Comparison of ENCODE assay signal across 22 cellular contexts in the genomic region with DNA sequence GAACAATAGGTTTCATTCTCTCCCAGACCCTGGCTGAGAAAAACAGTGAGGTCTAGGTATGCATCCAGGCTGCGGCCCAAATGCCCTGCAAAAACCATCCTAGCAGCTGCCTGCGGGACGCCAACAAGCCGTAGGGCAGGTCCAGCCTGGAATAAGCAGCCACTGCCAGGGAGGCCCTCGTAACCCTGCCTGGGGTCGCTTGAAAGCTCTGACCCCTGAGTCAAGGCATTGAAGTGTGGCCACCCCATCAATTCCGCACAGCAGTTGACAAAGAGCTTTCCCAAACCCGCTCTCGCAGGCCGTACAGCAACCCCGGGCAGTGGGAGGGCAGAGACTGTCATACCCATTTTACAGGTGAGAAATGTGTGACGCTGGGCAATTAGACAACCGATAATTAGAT. TPM values are rescaled to one million over a fixed set of nuclear protein-coding genes. Genes with fewer than 3 reads are reported as not detected.
"Had no signal": no experiment of that assay in that cellular context is flagged by ENCODE, and none has a peak within 500 bp of the region (broad histone marks: within the 10 kb centered on the region; RNA-seq: fewer than 3 reads in every experiment).

No MANE protein-coding gene starts in this region.

- H3K9me3 Mint-ChIP-seq: mesothelial cell of epicardium had no signal

- H3K9me3 ChIP-seq: esophagus muscularis mucosa, gastroesophageal sphincter, heart right ventricle, left lung, lower lobe of right lung, mucosa of descending colon had no signal

- FAIRE-seq: colon, endothelial cell of umbilical vein, frontal cortex, islet of Langerhans, kidney had no signal

- H3K4me3 Mint-ChIP-seq: mesothelial cell of epicardium had no signal

- H3K27ac ChIP-seq: coronary artery, dorsolateral prefrontal cortex, esophagus muscularis mucosa, foreskin keratinocyte, gastroesophageal sphincter, heart right ventricle, left lung, lower lobe of right lung had no signal

- H3K36me3 ChIP-seq: left lung, lower lobe of right lung had no signal

- DNase-seq: dermis blood vessel endothelial cell; dorsolateral prefrontal cortex; effector CD4-positive, alpha-beta T cell; effector memory CD4-positive, alpha-beta T cell; foreskin keratinocyte; heart right ventricle; hippocampal formation; kidney; kidney glomerular epithelial cell; left lung; left ventricle myocardium superior; lower lobe of right lung; mesenchymal stem cell had no signal

- H3K27me3 ChIP-seq: dorsolateral prefrontal cortex, esophagus muscularis mucosa, foreskin keratinocyte, gastroesophageal sphincter, heart right ventricle, left lung had no signal

- H3K4me1 ChIP-seq: left lung, lower lobe of right lung had no signal

- H3K4me3 ChIP-seq: coronary artery, dorsolateral prefrontal cortex, esophagus muscularis mucosa, gastroesophageal sphincter, heart right ventricle, left lung, lower lobe of right lung, mucosa of descending colon had no signal

- H3K27ac Mint-ChIP-seq: mesothelial cell of epicardium had no signal

- ATAC-seq: foreskin keratinocyte, gastroesophageal sphincter, heart right ventricle, left lung, left ventricle myocardium superior, lower lobe of right lung, mucosa of descending colon had no signal

RNA-seq across cellular contexts. Expression of gene TRPV3, which starts 40.5 kb away (rescaled TPM):
- total RNA-seq: dermis blood vessel endothelial cell, endothelial cell of umbilical vein had no signal
